In genomic region chr7:76428868-76429805, GRCh38 we compare ENCODE assay signal across 1 cellular context.
A peak's percentile ranks its signal among the peaks of the same experiment; 100 is the strongest.
TF ChIP-seq lines count a peak whose summit lies in the region.

No MANE protein-coding gene starts in this region.

TF ChIP-seq in K562, 482 proteins besides CTCF, POLR2A, EP300 and RAD21 (continued from another document and continues in another):
- TF ChIP-seq MGA (IDR thresholded peaks at IDR 0.05) = peak; percentile 20; the same call in 1 of the 2 replicates
- TF ChIP-seq ZBED1 (IDR thresholded peaks at IDR 0.05) = no peak
- no peak for TF ChIP-seq DIDO1 (tag; IDR thresholded peaks at IDR 0.05; ENCODE audit: low read depth)
- no peak for TF ChIP-seq CREB3L1 (IDR thresholded peaks at IDR 0.05; ENCODE audit: borderline replicate concordance, low read depth)
- no peak for TF ChIP-seq OTX1 (CRISPR knock-in tag; IDR thresholded peaks at IDR 0.05)
- no peak for TF ChIP-seq RBBP5 (IDR thresholded peaks at IDR 0.05; ENCODE audit: borderline replicate concordance, insufficient read depth, low read length, poor library complexity, severe bottlenecking)
- TF ChIP-seq GTF3C2 (IDR thresholded peaks at IDR 0.05; ENCODE audit: borderline replicate concordance, extremely low read depth, insufficient read length) = no peak
- TF ChIP-seq RUNX1 (IDR thresholded peaks at IDR 0.05; ENCODE audit: low read depth) = no peak
- no peak for TF ChIP-seq ZNF785 (CRISPR knock-in tag; IDR thresholded peaks at IDR 0.05)
- TF ChIP-seq HOMEZ (CRISPR knock-in tag; IDR thresholded peaks at IDR 0.05) = no peak
- TF ChIP-seq PCBP2 (IDR thresholded peaks at IDR 0.05; ENCODE audit: low read depth, low read length, poor library complexity, severe bottlenecking) = no peak
- no peak for TF ChIP-seq NFXL1 (CRISPR knock-in tag; IDR thresholded peaks at IDR 0.05)
- TF ChIP-seq ZNF3 (CRISPR knock-in tag; IDR thresholded peaks at IDR 0.05) = no peak
- no peak for TF ChIP-seq ZNF511 (CRISPR knock-in tag; IDR thresholded peaks at IDR 0.05)
- no peak for TF ChIP-seq XRCC4 (IDR thresholded peaks at IDR 0.05; ENCODE audit: extremely low read depth, insufficient read depth, insufficient read length)
- no peak for TF ChIP-seq TSHZ1 (CRISPR knock-in tag; IDR thresholded peaks at IDR 0.05)
- no peak for TF ChIP-seq MLLT1 (IDR thresholded peaks at IDR 0.05)
- TF ChIP-seq SLC30A9 (CRISPR knock-in tag; IDR thresholded peaks at IDR 0.05) = no peak
- no peak for TF ChIP-seq KDM4B (IDR thresholded peaks at IDR 0.05; ENCODE audit: borderline replicate concordance in 2 of 2, low read depth in 1 of 2)
- TF ChIP-seq POLR3A (IDR thresholded peaks at IDR 0.05; ENCODE audit: borderline replicate concordance, extremely low read depth, insufficient read depth, insufficient read length) = peak; percentile 54
- no peak for TF ChIP-seq ZNF212 (CRISPR knock-in tag; IDR thresholded peaks at IDR 0.05)
- no peak for TF ChIP-seq SRF (CRISPR knock-in tag; IDR thresholded peaks at IDR 0.05)
- no peak for TF ChIP-seq ARID3B (CRISPR knock-in tag; IDR thresholded peaks at IDR 0.05; ENCODE audit: borderline replicate concordance)
- TF ChIP-seq FOXK1 (CRISPR knock-in tag; IDR thresholded peaks at IDR 0.05; ENCODE audit: borderline replicate concordance) = no peak
- peak; percentile 92; the same call in 1 of the 2 replicates for TF ChIP-seq ZNF449 (CRISPR knock-in tag; IDR thresholded peaks at IDR 0.05)
- TF ChIP-seq ZFP1 (CRISPR knock-in tag; IDR thresholded peaks at IDR 0.05) = no peak
